In genomic region chr4:41256740-41257256, GRCh38 we compare ENCODE assay signal across 8 cellular contexts. TPM values are rescaled to one million over a fixed set of nuclear protein-coding genes. Genes with fewer than 3 reads are reported as not detected.
A peak's percentile ranks its signal among the peaks of the same experiment; 100 is the strongest.
DNase-seq lines count a peak whose midpoint lies in the region; ATAC-seq, FAIRE-seq and TF ChIP-seq lines count a peak whose summit lies in the region.

TSS of gene UCHL1 (plus strand) at chr4:41256928. CDS start at chr4:41256977, 49 bp downstream.

- peaks cover 74% of the 10 kb centered on the region for H3K27me3 Mint-ChIP-seq in CD4-positive, alpha-beta T cell

- H3K9me3 ChIP-seq in CD4-positive, alpha-beta T cell (ENCODE audit: control insufficient read depth, low read length): no peaks in the 10 kb centered on the region
- H3K9me3 ChIP-seq in HepG2 (ENCODE audit: low read length) (no peaks in the 10 kb centered on the region), stomach (no peaks in the 10 kb centered on the region)

- 27% methylated on average over 27 of the region's 55 CpGs for WGBS in HepG2 (ENCODE audit: low lambda C conversion rate)
- 2 to 4% (median 3%) methylated on average over 34 to 55 of the region's 55 CpGs for WGBS in stomach, 5 donors

- no peak within 1 kb of the TSS for H2AFZ ChIP-seq in HepG2 (ENCODE audit: low read length)

- in situ Hi-C loops in HepG2 (cut with HindIII; ENCODE audit: extremely low pct_ligation_motif_present, low pct_unique_long_range_greater_than_20kb): no loop called here

- no TSS peak for BruUV-seq in HepG2 (replicated peaks; lab: Mats Ljungman, UMichigan)

- H3K27me3 ChIP-seq in CD4-positive, alpha-beta T cell (ENCODE audit: control insufficient read depth, insufficient read depth, low read length): peaks cover 60% of the 10 kb centered on the region
- H3K27me3 ChIP-seq in HepG2 (ENCODE audit: control insufficient read depth in 1 of 2, insufficient read depth in 2 of 2, low read length in 2 of 2): peaks cover 5 to 47% of the 10 kb centered on the region in 2 experiments
- peaks cover 0 to 51% (median 19%) of the 10 kb centered on the region in 3 donors for H3K27me3 ChIP-seq in stomach

- no peaks in the 10 kb centered on the region for H4K20me1 ChIP-seq in HepG2 (ENCODE audit: insufficient read depth, low read length)

- no peak for FAIRE-seq in HepG2 (lab: Jason Lieb, UNC)

- DNase-seq in CD4-positive, alpha-beta T cell: no peak
- DNase-seq in HuH-7.5 (ENCODE audit: low spot score) (peak; percentile 59), SHP77 (lab: John Stamatoyannopoulos, UW) (peak; percentile 77 to 80), ecto neural progenitor cell (ENCODE audit: low spot score) (peak; percentile 94), HepG2 (ENCODE audit: low spot score) (no peak), stomach (peak; percentile 26)
- DNase-seq in activated CD4-positive, alpha-beta T cell treated with anti-CD3 and anti-CD28 coated beads, Interleukin-2, amount 50 U/mL, for 48 hours: no peak

- TF ChIP-seq CTCF in CD4-positive, alpha-beta T cell (IDR thresholded peaks at IDR 0.05): no peak
- TF ChIP-seq CTCF in HepG2 (CRISPR knock-in tag; IDR thresholded peaks at IDR 0.05): no peak
- TF ChIP-seq CTCF in stomach (IDR thresholded peaks at IDR 0.05): no peak

- H3K36me3 Mint-ChIP-seq in CD4-positive, alpha-beta T cell (ENCODE audit: low read depth): no peaks in the 10 kb centered on the region

- CTCF ChIA-PET in CD4-positive, alpha-beta T cell (lab: Charles Lee): no interaction called here
- CTCF ChIA-PET in HepG2 (lab: Yijun Ruan, JAX; ENCODE audit: low intra/inter-chr PET ratio, low total read pairs): no interaction called here

- H3K4me3 Mint-ChIP-seq in CD4-positive, alpha-beta T cell: peak within 1 kb of the TSS; percentile 72

- no peak within 1 kb of the TSS for H3K27ac Mint-ChIP-seq in CD4-positive, alpha-beta T cell

- no peak for ATAC-seq in CD4-positive, alpha-beta T cell (ENCODE audit: poor library complexity)
- ATAC-seq in GM19351 (IDR thresholded peaks at IDR 0.05; ENCODE audit: unreplicated experiment) (peak; percentile 65), HepG2 (peak; percentile 56)

- H3K4me2 ChIP-seq in HepG2 (ENCODE audit: low read depth, low read length): peak within 1 kb of the TSS; percentile 62

- TF ChIP-seq EP300 in HepG2 (IDR thresholded peaks at IDR 0.05; ENCODE audit: low read depth in 2 of 2, low read length in 2 of 2) (no peak), HepG2 (CRISPR knock-in tag; IDR thresholded peaks at IDR 0.05; ENCODE audit: borderline replicate concordance) (no peak), stomach (IDR thresholded peaks at IDR 0.05) (no peak)

- intact Hi-C loops in CD4-positive, alpha-beta T cell (cut with DNase I, micrococcal nuclease): no loop called here
- intact Hi-C loops in HepG2 (cut with micrococcal nuclease; ENCODE audit: unreplicated experiment): no loop called here
- intact Hi-C loops in stomach (cut with DNase I; ENCODE audit: low total_unique reads): loop anchor here (10.0 kb wide), 1 partner anchor 628 kb away; no protein-coding TSS in a partner anchor

- no peaks in the 10 kb centered on the region for H3K9me3 Mint-ChIP-seq in CD4-positive, alpha-beta T cell

- peaks cover 19% of the 10 kb centered on the region for H3K4me1 Mint-ChIP-seq in CD4-positive, alpha-beta T cell (ENCODE audit: low read depth)

- TF ChIP-seq POLR2A in HepG2 (IDR thresholded peaks at IDR 0.05; ENCODE audit: insufficient read depth in 1 of 2, low read depth in 2 of 2, low read length in 2 of 2) (no peak), stomach (IDR thresholded peaks at IDR 0.05) (no peak)

- H3K27ac ChIP-seq in CD4-positive, alpha-beta T cell (ENCODE audit: low read depth, low read length): no peak within 1 kb of the TSS
- H3K27ac ChIP-seq in HepG2 (ENCODE audit: extremely low read length, insufficient read depth, low read length): no peak within 1 kb of the TSS
- no peak within 1 kb of the TSS for H3K27ac ChIP-seq in stomach

- H3K9ac ChIP-seq in HepG2 (ENCODE audit: insufficient read depth, low read depth, low read length): no peak within 1 kb of the TSS

- H3K36me3 ChIP-seq in HepG2 (replicated peaks in 1 of 2; ENCODE audit: control insufficient read depth in 1 of 2, insufficient read depth in 2 of 2, low read length in 2 of 2): no peaks in the 10 kb centered on the region
- H3K36me3 ChIP-seq in stomach: no peaks in the 10 kb centered on the region

- H3K4me3 ChIP-seq in HepG2 (replicated peaks in 1 of 3; ENCODE audit: insufficient read depth in 1 of 3, low read depth in 2 of 3, low read length in 3 of 3) (peak within 1 kb of the TSS in 2 of 3 experiments; percentile 16 to 54; a peak in 3 of 6 replicates), stomach (peak within 1 kb of the TSS; percentile 46 to 72 (median 54))

- H3K79me2 ChIP-seq in HepG2 (ENCODE audit: insufficient read depth, low read length): no peaks in the 10 kb centered on the region

- no peak for TF ChIP-seq RAD21 in HepG2 (CRISPR knock-in tag; IDR thresholded peaks at IDR 0.05)

- H3K4me1 ChIP-seq in HepG2 (ENCODE audit: insufficient read depth, low read length) (no peaks in the 10 kb centered on the region), stomach (peaks cover 9 to 20% (median 17%) of the 10 kb centered on the region in 4 donors)

- POLR2A ChIA-PET in CD4-positive, alpha-beta T cell (lab: Charles Lee): no interaction called here
- POLR2A ChIA-PET in HepG2 (lab: Yijun Ruan, JAX): no interaction called here

TF ChIP-seq in HepG2, 621 proteins besides CTCF, POLR2A, EP300 and RAD21:
- TF ChIP-seq, protein P1, sequence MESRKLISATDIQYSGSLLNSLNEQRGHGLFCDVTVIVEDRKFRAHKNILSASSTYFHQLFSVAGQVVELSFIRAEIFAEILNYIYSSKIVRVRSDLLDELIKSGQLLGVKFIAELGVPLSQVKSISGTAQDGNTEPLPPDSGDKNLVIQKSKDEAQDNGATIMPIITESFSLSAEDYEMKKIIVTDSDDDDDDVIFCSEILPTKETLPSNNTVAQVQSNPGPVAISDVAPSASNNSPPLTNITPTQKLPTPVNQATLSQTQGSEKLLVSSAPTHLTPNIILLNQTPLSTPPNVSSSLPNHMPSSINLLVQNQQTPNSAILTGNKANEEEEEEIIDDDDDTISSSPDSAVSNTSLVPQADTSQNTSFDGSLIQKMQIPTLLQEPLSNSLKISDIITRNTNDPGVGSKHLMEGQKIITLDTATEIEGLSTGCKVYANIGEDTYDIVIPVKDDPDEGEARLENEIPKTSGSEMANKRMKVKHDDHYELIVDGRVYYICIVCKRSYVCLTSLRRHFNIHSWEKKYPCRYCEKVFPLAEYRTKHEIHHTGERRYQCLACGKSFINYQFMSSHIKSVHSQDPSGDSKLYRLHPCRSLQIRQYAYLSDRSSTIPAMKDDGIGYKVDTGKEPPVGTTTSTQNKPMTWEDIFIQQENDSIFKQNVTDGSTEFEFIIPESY (CRISPR knock-in tag; IDR thresholded peaks at IDR 0.05): peak; percentile 58; the same call in 1 of the 2 replicates
- TF ChIP-seq, protein P2, sequence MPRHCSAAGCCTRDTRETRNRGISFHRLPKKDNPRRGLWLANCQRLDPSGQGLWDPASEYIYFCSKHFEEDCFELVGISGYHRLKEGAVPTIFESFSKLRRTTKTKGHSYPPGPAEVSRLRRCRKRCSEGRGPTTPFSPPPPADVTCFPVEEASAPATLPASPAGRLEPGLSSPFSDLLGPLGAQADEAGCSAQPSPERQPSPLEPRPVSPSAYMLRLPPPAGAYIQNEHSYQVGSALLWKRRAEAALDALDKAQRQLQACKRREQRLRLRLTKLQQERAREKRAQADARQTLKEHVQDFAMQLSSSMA (CRISPR knock-in tag; IDR thresholded peaks at IDR 0.05): no peak

RNA-seq across cellular contexts. Expression of gene UCHL1, which starts in this region (rescaled TPM):
- not detected for total RNA-seq in CD4-positive, alpha-beta T cell
- total RNA-seq in HepG2 (2016; rRNA removed; fragmentation: Illumina TruSeq; extraction: Trizol) (not detected in 2 replicates), stomach (10 to 100 TPM in 4 of 5 donors, 1 to 10 TPM in 1; 6.4 to 43.4 (median 17.5) TPM)
- not detected in 2 replicates for total RNA-seq in HepG2 (2016; cell fraction: cytosol; rRNA removed; fragmentation: Illumina TruSeq; extraction: Trizol; ENCODE audit: low read depth)
- total RNA-seq in HepG2 (2016; cell fraction: insoluble cytoplasmic fraction; rRNA removed; fragmentation: Illumina TruSeq; extraction: Trizol): 0.13 TPM in 1 of 2 replicates, not detected in the other
- not detected in 2 replicates for total RNA-seq in HepG2 (2016; cell fraction: membrane; rRNA removed; fragmentation: Illumina TruSeq; extraction: Trizol)
- total RNA-seq in HepG2 (2016; cell fraction: nucleus; rRNA removed; fragmentation: Illumina TruSeq; extraction: Trizol): not detected in 2 replicates
- polyA plus RNA-seq in HepG2 (2011; rRNA removed) (not detected in 2 replicates), stomach (10 to 100 TPM in 2 of 3 donors, 1 to 10 TPM in 1; 4.6 to 23.2 (median 19.9) TPM)
- 0.08 and 0.13 TPM in 2 replicates for polyA plus RNA-seq in HepG2 (2011; cell fraction: cytosol; rRNA removed)
- 0.29 and 0.45 TPM in 2 replicates for polyA plus RNA-seq in HepG2 (2011; cell fraction: nucleus; rRNA removed)
- not detected in 2 replicates for polyA plus RNA-seq in HepG2 (2012)
- not detected in 2 replicates for polyA plus RNA-seq in HepG2 (2016; cell fraction: cytosol; fragmentation: Illumina TruSeq; extraction: Trizol; ENCODE audit: low read depth)
- not detected in 2 replicates for polyA plus RNA-seq in HepG2 (2016; cell fraction: insoluble cytoplasmic fraction; fragmentation: Illumina TruSeq; extraction: Trizol; ENCODE audit: low read depth)
- polyA plus RNA-seq in HepG2 (2016; cell fraction: membrane; fragmentation: Illumina TruSeq; extraction: Trizol; ENCODE audit: low read depth): 0.21 TPM in 1 of 2 replicates, not detected in the other
- polyA plus RNA-seq in HepG2 (2016; cell fraction: nucleus; fragmentation: Illumina TruSeq; extraction: Trizol; ENCODE audit: insufficient read depth, low read depth): not detected in 2 replicates
- polyA minus RNA-seq in HepG2 (2011; rRNA and poly(A)+ RNA removed; ENCODE audit: low replicate concordance): not detected in 2 replicates
- polyA minus RNA-seq in HepG2 (2011; cell fraction: cytosol; rRNA and poly(A)+ RNA removed): not detected in 2 replicates
- polyA minus RNA-seq in HepG2 (2011; cell fraction: nucleus; rRNA and poly(A)+ RNA removed): not detected in 2 replicates

Comparison
In these comparisons a context has a peak if more than half of its experiments do, and no peak if none do; other contexts are left out.
1. RNA of gene UCHL1 (total RNA-seq): 6.4 to 43.4 TPM in stomach; 0.13 TPM in HepG2 and not detected in CD4-positive, alpha-beta T cell; every median in the first group is over 4 times any median in the second.
2. Peak in ATAC-seq, H3K4me3 ChIP-seq and H3K4me2 ChIP-seq in HepG2; RNA of the gene not detected or under 1 TPM.
3. DNase-seq: peak in HuH-7.5 (single experiment), SHP77 (2 of 2), ecto neural progenitor cell (single experiment) and stomach (single experiment); none in CD4-positive, alpha-beta T cell (0 of 10), HepG2 (single experiment) and activated CD4-positive, alpha-beta T cell treated with anti-CD3 and anti-CD28 coated beads, Interleukin-2, amount 50 U/mL, for 48 hours (0 of 2).